Comparison of ENCODE assay signal across 10 cellular contexts in the genomic region with DNA sequence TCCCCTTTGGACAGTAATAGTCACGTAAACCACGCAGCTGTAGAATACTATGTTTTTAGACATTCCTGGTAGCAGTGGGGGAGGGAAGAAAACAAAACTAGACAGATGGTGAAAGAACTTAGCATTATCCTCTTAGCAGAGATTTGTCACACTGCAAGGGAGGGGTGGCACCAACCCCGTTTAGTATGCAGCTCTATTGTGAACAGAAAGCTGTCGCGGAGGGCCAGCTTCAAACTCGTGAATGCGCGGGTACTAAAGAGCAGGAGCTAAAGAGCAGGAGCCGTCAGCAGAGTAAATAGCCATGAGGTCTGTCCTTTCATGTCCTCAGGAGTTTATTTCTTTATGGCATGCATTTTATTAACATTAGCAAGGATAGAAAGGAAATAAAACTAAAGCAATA.
DNase-seq lines count a peak whose midpoint lies in the region; ATAC-seq and TF ChIP-seq lines count a peak whose summit lies in the region.
"Had no signal": no experiment of that assay in that cellular context is flagged by ENCODE, and none has a peak within 500 bp of the region (broad histone marks: within the 10 kb centered on the region; RNA-seq: fewer than 3 reads in every experiment).

No MANE protein-coding gene starts in this region.

- intact Hi-C loops in prostate gland (cut with DNase I): no loop called here

- in situ Hi-C loops in G401 (cut with HindIII; ENCODE audit: low sequenced_read_pairs): no loop called here

- peak; percentile 41 for DNase-seq in G401 (ENCODE audit: low spot score)
- peak; percentile 79 for DNase-seq in NCI-H748 treated with DMSO at 0.1 percent for 48 hours (lab: John Stamatoyannopoulos, UW)
- DNase-seq in fibroblast of villous mesenchyme (ENCODE audit: low read depth): peak; percentile 48
- DNase-seq in prostate gland (ENCODE audit: low spot score): peak; percentile 17
- no peak for DNase-seq in cortex of kidney (lab: John Stamatoyannopoulos, UW)
- no peak for DNase-seq in NCI-H510A (lab: John Stamatoyannopoulos, UW)
- DNase-seq in NCI-H1048 (lab: John Stamatoyannopoulos, UW): no peak
- DNase-seq: immature natural killer cell had no signal

- TF ChIP-seq CTCF in fibroblast of villous mesenchyme (IDR thresholded peaks at IDR 0.05; ENCODE audit: insufficient read depth, low read depth, low read length) (no peak), prostate gland (IDR thresholded peaks at IDR 0.05) (no peak)

- TF ChIP-seq POLR2A in prostate gland (IDR thresholded peaks at IDR 0.05): no peak

- no peak for ATAC-seq in HG03432 (IDR thresholded peaks at IDR 0.05; ENCODE audit: unreplicated experiment)

- no peaks in the 10 kb centered on the region for H3K9me3 ChIP-seq in prostate gland

- H3K4me1 ChIP-seq in prostate gland (replicated peaks): no peaks in the 10 kb centered on the region

- H3K4me3 ChIP-seq in fibroblast of villous mesenchyme (ENCODE audit: low read depth, low read length) (no peak overlapping the region), prostate gland (peak overlapping the region in 1 of 2 donors; percentile 11)
- H3K4me3 ChIP-seq: coronary artery had no signal

- no peaks in the 10 kb centered on the region for H3K27me3 ChIP-seq in prostate gland (replicated peaks; ENCODE audit: insufficient read depth)

- H3K27ac ChIP-seq in prostate gland: peak overlapping the region in 1 of 2 donors; percentile 45
- H3K27ac ChIP-seq: coronary artery had no signal

- no peaks in the 10 kb centered on the region for H3K36me3 ChIP-seq in prostate gland

- 38% methylated on average over 9 of the region's 9 CpGs for WGBS in prostate gland

Comparison
In these comparisons a context has a peak if more than half of its experiments do, and no peak if none do; other contexts are left out.
1. DNase-seq: peak in G401 (single experiment), NCI-H748 treated with DMSO at 0.1 percent for 48 hours (single experiment), fibroblast of villous mesenchyme (single experiment) and prostate gland (single experiment); none in cortex of kidney (single experiment), NCI-H510A (single experiment) and NCI-H1048 (single experiment).